In genomic region chr17:43367588-43368242, GRCh38 we compare ENCODE assay signal across 1 cellular context.
TF ChIP-seq lines count a peak whose summit lies in the region.

No MANE protein-coding gene starts in this region.

TF ChIP-seq in HEK293, 187 proteins besides CTCF, POLR2A, EP300 and RAD21 (continued from another document and continues in another):
- 0 out of 2 replicates have a peak, but pooled peaks have one; percentile 3 for TF ChIP-seq PRDM4 (tag by site-specific recombination; IDR thresholded peaks at IDR 0.05)
- TF ChIP-seq ZNF654 (tag by site-specific recombination; IDR thresholded peaks at IDR 0.05; ENCODE audit: low read depth) = no peak
- TF ChIP-seq SCRT1 (tag by site-specific recombination; IDR thresholded peaks at IDR 0.05; ENCODE audit: borderline replicate concordance) = no peak
- no peak for TF ChIP-seq AEBP2 (tag by site-specific recombination; IDR thresholded peaks at IDR 0.05; ENCODE audit: borderline replicate concordance)
- TF ChIP-seq ZNF416 (tag by site-specific recombination; IDR thresholded peaks at IDR 0.05) = no peak
- no peak for TF ChIP-seq ZNF140 (tag by site-specific recombination; IDR thresholded peaks at IDR 0.05)
- TF ChIP-seq KLF9 (tag by site-specific recombination; IDR thresholded peaks at IDR 0.05; ENCODE audit: low read depth) = no peak
- peak; percentile 87 for TF ChIP-seq ZSCAN30 (tag by site-specific recombination; IDR thresholded peaks at IDR 0.05)
- no peak for TF ChIP-seq ZNF521 (tag by site-specific recombination; IDR thresholded peaks at IDR 0.05)
- peak; percentile 73 for TF ChIP-seq PRDM1 (tag by site-specific recombination; IDR thresholded peaks at IDR 0.05)
- TF ChIP-seq ZNF514 (tag by site-specific recombination; IDR thresholded peaks at IDR 0.05) = no peak
- TF ChIP-seq ZBTB8A (tag by site-specific recombination; IDR thresholded peaks at IDR 0.05) = peak; percentile 69
- TF ChIP-seq ZSCAN23 (tag by site-specific recombination; IDR thresholded peaks at IDR 0.05) = peak; percentile 39; the same call in 1 of the 2 replicates
- no peak for TF ChIP-seq ZNF560 (tag by site-specific recombination; IDR thresholded peaks at IDR 0.05; ENCODE audit: borderline replicate concordance)
- peak; percentile 63; the same call in 1 of the 2 replicates for TF ChIP-seq ZNF558 (tag by site-specific recombination; IDR thresholded peaks at IDR 0.05)
- TF ChIP-seq SP3 (tag by site-specific recombination; IDR thresholded peaks at IDR 0.05) = peak; percentile 86
- TF ChIP-seq ZNF292 (tag by site-specific recombination; IDR thresholded peaks at IDR 0.05; ENCODE audit: borderline replicate concordance, low read depth) = no peak
- no peak for TF ChIP-seq INSM2 (tag by site-specific recombination; IDR thresholded peaks at IDR 0.05)
- TF ChIP-seq ZNF548 (tag by site-specific recombination; IDR thresholded peaks at IDR 0.05) = no peak
- no peak for TF ChIP-seq ZNF354C (tag by site-specific recombination; IDR thresholded peaks at IDR 0.05; ENCODE audit: borderline replicate concordance, low read depth)
- TF ChIP-seq GLIS1 (tag by site-specific recombination; IDR thresholded peaks at IDR 0.05) = no peak
- no peak for TF ChIP-seq HIC1 (tag by site-specific recombination; IDR thresholded peaks at IDR 0.05)
- TF ChIP-seq ZNF585B (tag by site-specific recombination; IDR thresholded peaks at IDR 0.05) = no peak
- 0 out of 2 replicates have a peak, but pooled peaks have one; percentile 11 for TF ChIP-seq ZIC2 (tag by site-specific recombination; IDR thresholded peaks at IDR 0.05)
- TF ChIP-seq ZNF280C (tag by site-specific recombination; IDR thresholded peaks at IDR 0.05) = no peak
- peak; percentile 69 for TF ChIP-seq REST (tag by site-specific recombination; IDR thresholded peaks at IDR 0.05)
- no peak for TF ChIP-seq ZNF341 (tag by site-specific recombination; IDR thresholded peaks at IDR 0.05; ENCODE audit: low read depth)
- peak; percentile 64 for TF ChIP-seq ZNF629 (tag by site-specific recombination; IDR thresholded peaks at IDR 0.05)
- no peak for TF ChIP-seq ZBTB7A (tag by site-specific recombination; IDR thresholded peaks at IDR 0.05; ENCODE audit: low read depth)
- peak; percentile 89 for TF ChIP-seq KLF10 (tag by site-specific recombination; IDR thresholded peaks at IDR 0.05)
- TF ChIP-seq TRIM28 (IDR thresholded peaks at IDR 0.05; ENCODE audit: borderline replicate concordance, low read length) = no peak; the same call in 1 of the 2 replicates
- no peak for TF ChIP-seq YY1 (tag by site-specific recombination; IDR thresholded peaks at IDR 0.05)
- no peak for TF ChIP-seq ZNF335 (tag by site-specific recombination; conservative IDR thresholded peaks at IDR 0.05)
- TF ChIP-seq ZNF791 (tag by site-specific recombination; IDR thresholded peaks at IDR 0.05) = no peak
- TF ChIP-seq OSR2 (tag by site-specific recombination; IDR thresholded peaks at IDR 0.05) = no peak
- TF ChIP-seq ZNF266 (tag by site-specific recombination; IDR thresholded peaks at IDR 0.05; ENCODE audit: low read depth) = no peak
- peak; percentile 10; the same call in 1 of the 2 replicates for TF ChIP-seq ZNF404 (tag by site-specific recombination; IDR thresholded peaks at IDR 0.05)
- peak; percentile 84 for TF ChIP-seq ZNF2 (tag by site-specific recombination; IDR thresholded peaks at IDR 0.05)
- no peak for TF ChIP-seq TCF7L2 (IDR thresholded peaks at IDR 0.05; ENCODE audit: borderline replicate concordance, low read depth, low read length)
- no peak for TF ChIP-seq ZNF174 (tag by site-specific recombination; IDR thresholded peaks at IDR 0.05)
- no peak for TF ChIP-seq PRDM2 (tag by site-specific recombination; IDR thresholded peaks at IDR 0.05; ENCODE audit: borderline replicate concordance)
- no peak for TF ChIP-seq HOXC10 (CRISPR knock-in tag; IDR thresholded peaks at IDR 0.05)
- TF ChIP-seq ZNF112 (tag by site-specific recombination; IDR thresholded peaks at IDR 0.05) = no peak
- TF ChIP-seq ZNF776 (tag by site-specific recombination; IDR thresholded peaks at IDR 0.05; ENCODE audit: borderline replicate concordance) = peak; percentile 92
- no peak for TF ChIP-seq ZNF747 (tag by site-specific recombination; IDR thresholded peaks at IDR 0.05)
- TF ChIP-seq ZBTB17 (tag by site-specific recombination; IDR thresholded peaks at IDR 0.05) = no peak
- TF ChIP-seq IKZF3 (tag by site-specific recombination; IDR thresholded peaks at IDR 0.05) = peak; percentile 38
- no peak for TF ChIP-seq ZNF169 (tag by site-specific recombination; IDR thresholded peaks at IDR 0.05)
